16 cellular contexts compared by ENCODE assay signal in genomic region chr10:101997803-101998202, GRCh38. TPM values are rescaled to one million over a fixed set of nuclear protein-coding genes. Genes with fewer than 3 reads are reported as not detected.
DNase-seq lines count a peak whose midpoint lies in the region; ATAC-seq and TF ChIP-seq lines count a peak whose summit lies in the region.
"Had no signal": no experiment of that assay in that cellular context is flagged by ENCODE, and none has a peak within 500 bp of the region (broad histone marks: within the 10 kb centered on the region; RNA-seq: fewer than 3 reads in every experiment).

No MANE protein-coding gene starts in this region.

- no peak overlapping the region for H3K9ac ChIP-seq in SK-N-SH
- H3K9ac ChIP-seq: BLaER1 treated with 17β-estradiol and CSF1 and Interleukin-3, amounts not matched to agents 10 nM and 100 nM had no signal

- H3K27me3 ChIP-seq in GM23338 (ENCODE audit: insufficient read depth): no peaks in the 10 kb centered on the region
- H3K27me3 ChIP-seq in SK-N-SH (ENCODE audit: insufficient read depth): no peaks in the 10 kb centered on the region
- H3K27me3 ChIP-seq: BLaER1 treated with 17β-estradiol and CSF1 and Interleukin-3, amounts not matched to agents 10 nM and 100 nM had no signal

- H3K4me3 ChIP-seq in GM23338 (no peak overlapping the region), SK-N-SH (ENCODE audit: low read depth in 2 of 2, low read length in 1 of 2) (no peak overlapping the region)
- H3K4me3 ChIP-seq: BLaER1 treated with 17β-estradiol and CSF1 and Interleukin-3, amounts not matched to agents 10 nM and 100 nM; K562 had no signal

- DNase-seq in GM23338 (ENCODE audit: low spot score) (no peak), Calu3 (no peak), MV-4-11 (lab: John Stamatoyannopoulos, UW) (no peak), SK-N-SH (no peak), NCI-H146 (lab: John Stamatoyannopoulos, UW) (no peak)
- no peak for DNase-seq in effector memory CD8-positive, alpha-beta T cell
- no peak for DNase-seq in stimulated activated effector memory CD8-positive, alpha-beta T cell treated with anti-CD3 and anti-CD28 coated beads, Interleukin-12 subunit alpha, Interleukin-12 subunit beta, amount 100 ng/mL, for 72 hours (ENCODE audit: low spot score in 2 of 2)
- DNase-seq: CD4-positive, CD25-positive, alpha-beta regulatory T cell; DMS 273 treated with DMSO at 0.1 percent for 48 hours; DMS79; HCEC 1CT; HFFc6 had no signal

- H2AFZ ChIP-seq in GM23338 (no peak overlapping the region), SK-N-SH (ENCODE audit: low read depth) (no peak overlapping the region)

- H3K79me2 ChIP-seq in GM23338 (replicated peaks; ENCODE audit: insufficient read depth) (no peaks in the 10 kb centered on the region), SK-N-SH (ENCODE audit: insufficient read depth) (no peaks in the 10 kb centered on the region)

- peaks cover 9% of the 10 kb centered on the region; the same call in 2 of the 3 replicates for H3K36me3 Mint-ChIP-seq in GM23338 (ENCODE audit: low read depth)
- peaks cover 91% of the 10 kb centered on the region for H3K36me3 Mint-ChIP-seq in activated T-helper 17 cell treated with anti-CD3 and anti-CD28 coated beads, Interleukin-2, amount 50 U/mL, for 72 hours (ENCODE audit: low read depth)
- peaks cover 41% of the 10 kb centered on the region for H3K36me3 Mint-ChIP-seq in effector memory CD8-positive, alpha-beta T cell (ENCODE audit: insufficient read depth)
- peaks cover 75% of the 10 kb centered on the region for H3K36me3 Mint-ChIP-seq in stimulated activated effector memory CD8-positive, alpha-beta T cell treated with anti-CD3 and anti-CD28 coated beads, Interleukin-12 subunit alpha, Interleukin-12 subunit beta, amount 100 ng/mL, for 72 hours
- no peaks in the 10 kb centered on the region for H3K36me3 Mint-ChIP-seq in Calu3 (ENCODE audit: insufficient read depth, unreplicated experiment)

- H3K9me3 Mint-ChIP-seq in GM23338: no peaks in the 10 kb centered on the region
- H3K9me3 Mint-ChIP-seq in activated T-helper 17 cell treated with anti-CD3 and anti-CD28 coated beads, Interleukin-2, amount 50 U/mL, for 72 hours: no peaks in the 10 kb centered on the region
- no peaks in the 10 kb centered on the region for H3K9me3 Mint-ChIP-seq in effector memory CD8-positive, alpha-beta T cell
- H3K9me3 Mint-ChIP-seq in stimulated activated effector memory CD8-positive, alpha-beta T cell treated with anti-CD3 and anti-CD28 coated beads, Interleukin-12 subunit alpha, Interleukin-12 subunit beta, amount 100 ng/mL, for 72 hours: no peaks in the 10 kb centered on the region
- no peaks in the 10 kb centered on the region for H3K9me3 Mint-ChIP-seq in Calu3 (ENCODE audit: low read depth, unreplicated experiment)
- H3K9me3 Mint-ChIP-seq: CD4-positive, CD25-positive, alpha-beta regulatory T cell; HFFc6 had no signal

- no peak overlapping the region for H3K27ac Mint-ChIP-seq in GM23338
- no peak overlapping the region for H3K27ac Mint-ChIP-seq in activated T-helper 17 cell treated with anti-CD3 and anti-CD28 coated beads, Interleukin-2, amount 50 U/mL, for 72 hours
- H3K27ac Mint-ChIP-seq in effector memory CD8-positive, alpha-beta T cell: no peak overlapping the region
- H3K27ac Mint-ChIP-seq in stimulated activated effector memory CD8-positive, alpha-beta T cell treated with anti-CD3 and anti-CD28 coated beads, Interleukin-12 subunit alpha, Interleukin-12 subunit beta, amount 100 ng/mL, for 72 hours: no peak overlapping the region
- H3K27ac Mint-ChIP-seq in Calu3 (ENCODE audit: unreplicated experiment): no peak overlapping the region
- H3K27ac Mint-ChIP-seq: CD4-positive, CD25-positive, alpha-beta regulatory T cell; HFFc6 had no signal

- H3K4me3 Mint-ChIP-seq in GM23338 (no peak overlapping the region), Calu3 (ENCODE audit: low read depth, unreplicated experiment) (no peak overlapping the region)
- no peak overlapping the region for H3K4me3 Mint-ChIP-seq in activated T-helper 17 cell treated with anti-CD3 and anti-CD28 coated beads, Interleukin-2, amount 50 U/mL, for 72 hours
- H3K4me3 Mint-ChIP-seq in effector memory CD8-positive, alpha-beta T cell: no peak overlapping the region
- no peak overlapping the region for H3K4me3 Mint-ChIP-seq in stimulated activated effector memory CD8-positive, alpha-beta T cell treated with anti-CD3 and anti-CD28 coated beads, Interleukin-12 subunit alpha, Interleukin-12 subunit beta, amount 100 ng/mL, for 72 hours
- H3K4me3 Mint-ChIP-seq: CD4-positive, CD25-positive, alpha-beta regulatory T cell; HFFc6 had no signal

- intact Hi-C loops in Calu3 (cut with micrococcal nuclease; ENCODE audit: unreplicated experiment): loop anchor here (10.0 kb wide), 1 partner anchor 63 kb away; no protein-coding TSS in a partner anchor

- no peak for TF ChIP-seq RAD21 in SK-N-SH (IDR thresholded peaks at IDR 0.05; ENCODE audit: low read length)

- H3K4me2 ChIP-seq in GM23338: no peak overlapping the region
- no peak overlapping the region for H3K4me2 ChIP-seq in SK-N-SH
- H3K4me2 ChIP-seq: BLaER1 treated with 17β-estradiol and CSF1 and Interleukin-3, amounts not matched to agents 10 nM and 100 nM had no signal

- POLR2A ChIA-PET in SK-N-SH (lab: Yijun Ruan, JAX): no interaction called here

- no peak for ATAC-seq in GM23338
- peak; percentile 38 for ATAC-seq in activated T-helper 17 cell treated with anti-CD3 and anti-CD28 coated beads, Interleukin-2, amount 50 U/mL, for 72 hours (replicated peaks)
- peak; percentile 33 for ATAC-seq in effector memory CD8-positive, alpha-beta T cell (replicated peaks)
- peak; percentile 77 for ATAC-seq in stimulated activated effector memory CD8-positive, alpha-beta T cell treated with anti-CD3 and anti-CD28 coated beads, Interleukin-12 subunit alpha, Interleukin-12 subunit beta, amount 100 ng/mL, for 72 hours
- ATAC-seq: K562 had no signal

- H3K27me3 Mint-ChIP-seq in GM23338 (ENCODE audit: insufficient read depth, low read depth, poor library complexity): no peaks in the 10 kb centered on the region
- H3K27me3 Mint-ChIP-seq in activated T-helper 17 cell treated with anti-CD3 and anti-CD28 coated beads, Interleukin-2, amount 50 U/mL, for 72 hours: no peaks in the 10 kb centered on the region
- no peaks in the 10 kb centered on the region for H3K27me3 Mint-ChIP-seq in effector memory CD8-positive, alpha-beta T cell
- H3K27me3 Mint-ChIP-seq in Calu3 (ENCODE audit: unreplicated experiment): no peaks in the 10 kb centered on the region
- H3K27me3 Mint-ChIP-seq: CD4-positive, CD25-positive, alpha-beta regulatory T cell had no signal

- TF ChIP-seq EP300 in SK-N-SH (IDR thresholded peaks at IDR 0.05; ENCODE audit: borderline replicate concordance in 1 of 2, low read depth in 1 of 2, low read length in 1 of 2): no peak

- H3K9me2 ChIP-seq in GM23338 (ENCODE audit: insufficient read depth) (no peaks in the 10 kb centered on the region), SK-N-SH (no peaks in the 10 kb centered on the region)

- H3K36me3 ChIP-seq in GM23338 (ENCODE audit: insufficient read depth): no peaks in the 10 kb centered on the region
- H3K36me3 ChIP-seq in SK-N-SH (replicated peaks in 1 of 2; ENCODE audit: control insufficient read depth in 1 of 2, insufficient read depth in 2 of 2, low read length in 1 of 2): peaks cover 25 to 38% of the 10 kb centered on the region in 2 experiments

- H3K4me1 ChIP-seq in GM23338 (ENCODE audit: insufficient read depth): no peaks in the 10 kb centered on the region
- H3K4me1 ChIP-seq in SK-N-SH (ENCODE audit: control insufficient read depth in 1 of 2, insufficient read depth in 2 of 2, low read depth in 1 of 2, low read length in 1 of 2): peaks cover 0 to 3% of the 10 kb centered on the region in 2 experiments; a peak in 1 of 4 replicates

- H4K20me1 ChIP-seq in GM23338 (replicated peaks; ENCODE audit: insufficient read depth) (no peaks in the 10 kb centered on the region; the same call in 1 of the 2 replicates), SK-N-SH (ENCODE audit: insufficient read depth) (no peaks in the 10 kb centered on the region)

- peak overlapping the region; percentile 26; the same call in 1 of the 2 replicates for H3K27ac ChIP-seq in GM23338 (ENCODE audit: low read depth)
- H3K27ac ChIP-seq in SK-N-SH (ENCODE audit: low read depth in 2 of 2, low read length in 1 of 2): no peak overlapping the region
- H3K27ac ChIP-seq: BLaER1 treated with 17β-estradiol and CSF1 and Interleukin-3, amounts not matched to agents 10 nM and 100 nM; HL-60 had no signal

- TF ChIP-seq CTCF in GM23338 (conservative IDR thresholded peaks at IDR 0.05; ENCODE audit: low read depth in 2 of 2) (no peak), Calu3 (IDR thresholded peaks at IDR 0.05; ENCODE audit: unreplicated experiment) (no peak), SK-N-SH (IDR thresholded peaks at IDR 0.05) (no peak)

- H3K4me1 Mint-ChIP-seq in GM23338 (no peaks in the 10 kb centered on the region), Calu3 (ENCODE audit: low read depth, unreplicated experiment) (peaks cover 30% of the 10 kb centered on the region)
- peaks cover 7% of the 10 kb centered on the region for H3K4me1 Mint-ChIP-seq in activated T-helper 17 cell treated with anti-CD3 and anti-CD28 coated beads, Interleukin-2, amount 50 U/mL, for 72 hours
- H3K4me1 Mint-ChIP-seq in effector memory CD8-positive, alpha-beta T cell (ENCODE audit: low read depth in 2 of 2): peaks cover 7 to 10% of the 10 kb centered on the region in 2 donors
- H3K4me1 Mint-ChIP-seq in stimulated activated effector memory CD8-positive, alpha-beta T cell treated with anti-CD3 and anti-CD28 coated beads, Interleukin-12 subunit alpha, Interleukin-12 subunit beta, amount 100 ng/mL, for 72 hours: peaks cover 23% of the 10 kb centered on the region

- WGBS in SK-N-SH (ENCODE audit: low lambda C conversion rate): 98% methylated on average over 2 of the region's 2 CpGs

- CTCF ChIA-PET in Calu3 (lab: Charles Lee): interaction anchor here (0.6 to 0.7 kb wide), 2 partner anchors 108 to 156 kb away, joined by 3 read pairs; no protein-coding TSS in a partner anchor
- CTCF ChIA-PET in SK-N-SH (lab: Yijun Ruan, JAX): interaction anchor here (1.0 to 2.7 kb wide), 6 partner anchors 12 to 161 kb away, joined by 3 to 16 read pairs (median 6); no protein-coding TSS in a partner anchor

- H3K9me3 ChIP-seq in SK-N-SH: no peaks in the 10 kb centered on the region
- H3K9me3 ChIP-seq: BLaER1 treated with 17β-estradiol and CSF1 and Interleukin-3, amounts not matched to agents 10 nM and 100 nM had no signal

- BruUV-seq in Calu3 (replicated peaks; lab: Mats Ljungman, UMichigan): no TSS peak

- H3F3A ChIP-seq in GM23338 (replicated peaks; ENCODE audit: low read depth) (no peaks in the 10 kb centered on the region), SK-N-SH (replicated peaks; ENCODE audit: insufficient read depth) (no peaks in the 10 kb centered on the region)

TF ChIP-seq in SK-N-SH, 30 proteins besides CTCF, POLR2A, EP300 and RAD21 (continues in another document):
- TF ChIP-seq POLR2AphosphoS5 (IDR thresholded peaks at IDR 0.05; ENCODE audit: low read depth, low read length): no peak

RNA-seq across cellular contexts. Expression of gene ARMH3, which starts 58.2 kb away (rescaled TPM):
- 11.1 and 97.4 TPM in 2 replicates for total RNA-seq in GM23338 (2014; rRNA removed; shearing (Covaris generic))
- polyA plus RNA-seq in GM23338 (2016; fragmentation: Nextera tagmentation; extraction: Ambion mirVana) (8.0 and 8.7 TPM in 2 replicates), SK-N-SH (2012; rRNA removed) (12.1 and 16.8 TPM in 2 replicates)
- 10 to 100 TPM; 27.7 to 38.5 TPM for total RNA-seq in activated T-helper 17 cell treated with anti-CD3 and anti-CD28 coated beads, Interleukin-2, amount 50 U/mL, for 72 hours
- 14.1 and 14.5 TPM in 2 replicates for total RNA-seq in Calu3 (2022)
- 10.5 and 12.7 TPM in 2 replicates for polyA plus RNA-seq in SK-N-SH (2012; cell fraction: cytosol; rRNA removed)
- polyA plus RNA-seq in SK-N-SH (2012; cell fraction: nucleus; rRNA removed): 17.2 and 23.7 TPM in 2 replicates
- polyA plus RNA-seq: K562 had no signal
